ENCODE assay signal across 8 cellular contexts in genomic region chr17:48051706-48052486, GRCh38. TPM values are rescaled to one million over a fixed set of nuclear protein-coding genes. Genes with fewer than 3 reads are reported as not detected.
A peak's percentile ranks its signal among the peaks of the same experiment; 100 is the strongest.
DNase-seq lines count a peak whose midpoint lies in the region; ATAC-seq and TF ChIP-seq lines count a peak whose summit lies in the region.

No MANE protein-coding gene starts in this region.

- peaks cover 94% of the 10 kb centered on the region for H3K79me2 ChIP-seq in OCI-LY3 (ENCODE audit: low read length)

- DNase-seq in Caki2 (ENCODE audit: low read depth) (peak; percentile 30), dermis blood vessel endothelial cell (peak; percentile 93), memory B cell (ENCODE audit: low spot score in 2 of 2) (no peak), aorta (peak in 1 of 2 donors; percentile 71), iPS-NIHi7 (ENCODE audit: extremely low spot score) (no peak)

- no peak overlapping the region for H3K4me3 Mint-ChIP-seq in memory B cell

- intact Hi-C loops in aorta (cut with DNase I), result no loop called here

- TF ChIP-seq CTCF in OCI-LY3 (IDR thresholded peaks at IDR 0.05; ENCODE audit: low read depth, low read length), result no peak

- no peaks in the 10 kb centered on the region for H3K27me3 Mint-ChIP-seq in memory B cell

- 3 to 8% methylated on average over 5 of the region's 5 CpGs for WGBS in aorta, 2 donors

- H3K9me3 ChIP-seq in OCI-LY3 (ENCODE audit: insufficient read depth, low read length) (no peaks in the 10 kb centered on the region), aorta (ENCODE audit: control insufficient read depth, low read length) (no peaks in the 10 kb centered on the region)

- H3K4me3 ChIP-seq in OCI-LY3 (ENCODE audit: low read length), result no peak overlapping the region
- H3K4me3 ChIP-seq in aorta (ENCODE audit: low read length in 2 of 2), result no peak overlapping the region

- peaks cover 26% of the 10 kb centered on the region for H4K20me1 ChIP-seq in OCI-LY3 (ENCODE audit: insufficient read depth, low read length)

- no peaks in the 10 kb centered on the region for H3K27me3 ChIP-seq in OCI-LY3 (ENCODE audit: low read depth, low read length)
- H3K27me3 ChIP-seq in aorta (ENCODE audit: control insufficient read depth in 1 of 2, insufficient read depth in 2 of 2, low read length in 1 of 2), result no peaks in the 10 kb centered on the region

- H3K36me3 ChIP-seq in OCI-LY3 (replicated peaks; ENCODE audit: low read depth, low read length) (peaks cover 51% of the 10 kb centered on the region), aorta (ENCODE audit: control insufficient read depth in 1 of 2, insufficient read depth in 2 of 2, low read length in 1 of 2) (no peaks in the 10 kb centered on the region)

- in situ Hi-C loops in Caki2 (cut with HindIII; ENCODE audit: low pct_unique_long_range_greater_than_20kb, low sequenced_read_pairs), result no loop called here

- H3K9ac ChIP-seq in OCI-LY3 (ENCODE audit: low read length), result no peak overlapping the region

- H2AFZ ChIP-seq in OCI-LY3 (ENCODE audit: low read depth, low read length), result no peak overlapping the region

- H3K4me2 ChIP-seq in OCI-LY3 (ENCODE audit: low read length), result peak overlapping the region; percentile 28; the same call in 1 of the 2 replicates

- H3K36me3 Mint-ChIP-seq in memory B cell, result peaks cover 27% of the 10 kb centered on the region

- H3K9me3 Mint-ChIP-seq in memory B cell, result no peaks in the 10 kb centered on the region

- H3K4me1 Mint-ChIP-seq in memory B cell, result peaks cover 60% of the 10 kb centered on the region

- H3K4me1 ChIP-seq in OCI-LY3 (ENCODE audit: low read length) (peaks cover 61% of the 10 kb centered on the region), aorta (ENCODE audit: control insufficient read depth in 1 of 2, insufficient read depth in 2 of 2, low read length in 2 of 2) (peaks cover 5 to 11% of the 10 kb centered on the region in 2 donors)

- H3K27ac ChIP-seq in OCI-LY3 (ENCODE audit: low read length), result peak overlapping the region; percentile 17; the same call in 1 of the 2 replicates
- H3K27ac ChIP-seq in aorta (ENCODE audit: low read depth in 1 of 2, low read length in 2 of 2), result peak overlapping the region; percentile 38 to 49

- no peak for ATAC-seq in memory B cell (ENCODE audit: low read depth)
- peak; percentile 17 for ATAC-seq in aorta (ENCODE audit: low FRiP score)
- no peak for ATAC-seq in HG03159 (IDR thresholded peaks at IDR 0.05; ENCODE audit: unreplicated experiment)
- no peak for ATAC-seq in HG03354 (IDR thresholded peaks at IDR 0.05; ENCODE audit: poor library complexity, severe bottlenecking, unreplicated experiment)

- peak overlapping the region; percentile 64 for H3K27ac Mint-ChIP-seq in memory B cell

RNA-seq across cellular contexts. Expression of gene NFE2L1, which starts 3.7 kb away (rescaled TPM):
- total RNA-seq in Caki2 (2014; rRNA removed; shearing (Covaris generic); ENCODE audit: low replicate concordance), result 31.9 and 36.2 TPM in 2 replicates
- total RNA-seq in dermis blood vessel endothelial cell (95.1 and 209 TPM in 2 replicates), aorta (100 to 1,000 TPM; 161 to 250 TPM)
- polyA plus RNA-seq in aorta, result 10 to 100 TPM; 80.6 to 83.3 TPM

RNA-seq across cellular contexts. Expression of gene COPZ2, which starts 14.3 kb away (rescaled TPM):
- total RNA-seq in Caki2 (2014; rRNA removed; shearing (Covaris generic); ENCODE audit: low replicate concordance), result not detected in 2 replicates
- total RNA-seq in dermis blood vessel endothelial cell, result 3.8 and 6.5 TPM in 2 replicates
- total RNA-seq in aorta, result 10 to 100 TPM; 59.9 to 84.2 TPM
- 100 to 1,000 TPM; 104 to 108 TPM for polyA plus RNA-seq in aorta

RNA-seq across cellular contexts. Expression of gene CBX1, which starts 49.4 kb away (rescaled TPM):
- 14.4 and 26.1 TPM in 2 replicates for total RNA-seq in Caki2 (2014; rRNA removed; shearing (Covaris generic); ENCODE audit: low replicate concordance)
- 65.7 and 81.3 TPM in 2 replicates for total RNA-seq in dermis blood vessel endothelial cell
- 10 to 100 TPM; 45.6 to 81.1 TPM for total RNA-seq in aorta
- polyA plus RNA-seq in aorta, result 10 to 100 TPM; 33.3 to 52.3 TPM

RNA-seq across cellular contexts. Expression of gene SNX11, which starts 55.7 kb away (rescaled TPM):
- 24.8 and 26.0 TPM in 2 replicates for total RNA-seq in Caki2 (2014; rRNA removed; shearing (Covaris generic); ENCODE audit: low replicate concordance)
- total RNA-seq in dermis blood vessel endothelial cell, result 14.0 and 15.9 TPM in 2 replicates
- total RNA-seq in aorta, result 10 to 100 TPM; 17.4 to 18.8 TPM
- 10 to 100 TPM; 11.7 to 17.2 TPM for polyA plus RNA-seq in aorta

Comparison
In these comparisons a context has a peak if more than half of its experiments do, and no peak if none do; other contexts are left out.
1. DNase-seq: peak in Caki2 (single experiment) and dermis blood vessel endothelial cell (single experiment); none in memory B cell (0 of 2) and iPS-NIHi7 (single experiment).